10 cellular contexts compared by ENCODE assay signal in the genomic region with DNA sequence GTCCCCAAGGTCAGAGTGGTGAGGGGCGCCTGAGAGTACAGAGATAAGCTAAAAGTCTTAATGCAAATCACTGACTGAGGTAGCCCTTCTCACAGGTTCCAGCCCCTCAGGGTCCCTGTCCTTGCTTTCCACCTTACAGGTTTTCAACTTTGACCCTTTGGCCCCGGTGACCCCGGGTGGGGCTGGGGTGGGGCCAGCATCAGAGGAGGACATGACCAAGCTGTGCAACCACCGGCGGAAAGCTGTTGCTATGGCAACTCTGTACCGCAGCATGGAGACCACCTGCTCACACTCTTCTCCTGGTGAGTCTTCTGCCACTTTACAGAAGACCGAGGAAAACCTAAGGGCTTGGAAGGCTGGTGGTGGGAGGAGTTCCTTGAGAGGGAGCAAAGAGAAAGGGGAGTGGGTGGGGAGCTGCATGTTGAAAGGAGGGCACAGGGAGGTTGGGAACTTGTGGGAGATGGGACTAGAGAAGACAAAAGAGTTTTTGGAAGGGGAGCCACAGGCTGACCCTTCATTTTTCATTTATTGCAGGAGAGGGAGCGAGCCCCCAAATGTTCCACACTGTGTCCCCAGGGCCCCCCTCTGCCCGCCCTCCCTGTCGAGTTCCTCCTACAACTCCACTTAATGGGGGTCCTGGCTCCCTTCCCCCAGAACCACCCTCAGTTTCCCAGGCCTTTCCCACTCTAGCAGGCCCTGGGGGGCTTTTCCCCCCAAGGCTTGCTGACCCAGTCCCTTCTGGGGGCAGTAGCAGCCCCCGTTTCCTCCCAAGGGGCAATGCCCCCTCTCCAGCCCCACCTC. TPM values are rescaled to one million over a fixed set of nuclear protein-coding genes. Genes with fewer than 3 reads are reported as not detected.
DNase-seq lines count a peak whose midpoint lies in the region; ATAC-seq and TF ChIP-seq lines count a peak whose summit lies in the region.
"Had no signal": no experiment of that assay in that cellular context is flagged by ENCODE, and none has a peak within 500 bp of the region (broad histone marks: within the 10 kb centered on the region; RNA-seq: fewer than 3 reads in every experiment).

No MANE protein-coding gene starts in this region.

- H3K4me2 ChIP-seq in trophoblast cell (ENCODE audit: low read length): no peak overlapping the region

- H3K4me1 Mint-ChIP-seq in HFFc6 (ENCODE audit: low read depth): peaks cover 35% of the 10 kb centered on the region
- peaks cover 28 to 42% of the 10 kb centered on the region in 2 donors for H3K4me1 Mint-ChIP-seq in natural killer cell treated with Interleukin-12 subunit alpha and Interleukin-12 subunit beta and Interleukin-15 and Interleukin-18, amount 100 ng/mL, for 72 hours (ENCODE audit: low read depth in 2 of 2)

- H3K36me3 Mint-ChIP-seq in HFFc6 (ENCODE audit: low read depth): peaks cover 17% of the 10 kb centered on the region
- H3K36me3 Mint-ChIP-seq in natural killer cell treated with Interleukin-12 subunit alpha and Interleukin-12 subunit beta and Interleukin-15 and Interleukin-18, amount 100 ng/mL, for 72 hours: peaks cover 11% of the 10 kb centered on the region

- peaks cover 16% of the 10 kb centered on the region for H3K79me2 ChIP-seq in trophoblast cell (ENCODE audit: control insufficient read depth, insufficient read depth, low read length, poor library complexity)

- no peak overlapping the region for H3K18ac ChIP-seq in trophoblast cell (ENCODE audit: low read length)

- no peak overlapping the region for H2BK12ac ChIP-seq in trophoblast cell (ENCODE audit: low read length)

- H3K4ac ChIP-seq in trophoblast cell (ENCODE audit: low read depth, low read length): no peak overlapping the region

- H3K27me3 ChIP-seq in brain microvascular endothelial cell (replicated peaks) (no peaks in the 10 kb centered on the region), trophoblast cell (ENCODE audit: insufficient read depth, low read length) (no peaks in the 10 kb centered on the region)

- no peak overlapping the region for H3K14ac ChIP-seq in trophoblast cell (ENCODE audit: low read length)

- in situ Hi-C loops in brain microvascular endothelial cell (cut with HindIII; ENCODE audit: low pct_ligation_motif_present, low sequenced_read_pairs): no loop called here
- in situ Hi-C loops in GM13977 (cut with MboI; ENCODE audit: low pct_unique_long_range_greater_than_20kb, low sequenced_read_pairs, unreplicated experiment): no loop called here

- H3K9me3 Mint-ChIP-seq in HFFc6: no peaks in the 10 kb centered on the region
- H3K9me3 Mint-ChIP-seq in natural killer cell treated with Interleukin-12 subunit alpha and Interleukin-12 subunit beta and Interleukin-15 and Interleukin-18, amount 100 ng/mL, for 72 hours: no peaks in the 10 kb centered on the region

- CTCF ChIA-PET in AG04449 (lab: Yijun Ruan, JAX): interaction anchor here (0.8 to 2.4 kb wide), 4 partner anchors 16 to 110 kb away, joined by 3 to 7 read pairs (median 4); no protein-coding TSS in a partner anchor

- peak overlapping the region; percentile 96 for H3K4me3 Mint-ChIP-seq in HFFc6
- peak overlapping the region; percentile 87 for H3K4me3 Mint-ChIP-seq in natural killer cell treated with Interleukin-12 subunit alpha and Interleukin-12 subunit beta and Interleukin-15 and Interleukin-18, amount 100 ng/mL, for 72 hours

- peak overlapping the region; percentile 85 for H3K27ac Mint-ChIP-seq in HFFc6
- peak overlapping the region; percentile 71 to 91 for H3K27ac Mint-ChIP-seq in natural killer cell treated with Interleukin-12 subunit alpha and Interleukin-12 subunit beta and Interleukin-15 and Interleukin-18, amount 100 ng/mL, for 72 hours

- TF ChIP-seq CTCF in AG04449 (IDR thresholded peaks at IDR 0.05; ENCODE audit: insufficient read depth, low read length, missing control alignments): no peak
- TF ChIP-seq CTCF in HFFc6 (IDR thresholded peaks at IDR 0.05): no peak
- TF ChIP-seq CTCF in brain microvascular endothelial cell (IDR thresholded peaks at IDR 0.05; ENCODE audit: low read depth, low read length, missing control alignments): no peak
- TF ChIP-seq CTCF in GM13977 (IDR thresholded peaks at IDR 0.05; ENCODE audit: extremely low read depth, insufficient read depth, missing control alignments): no peak

- no peak overlapping the region for H2BK5ac ChIP-seq in trophoblast cell (ENCODE audit: low read depth, low read length, poor library complexity)

- H2BK120ac ChIP-seq in trophoblast cell (ENCODE audit: insufficient read depth, low read length, poor library complexity): no peak overlapping the region

- no peak overlapping the region for H2AK5ac ChIP-seq in trophoblast cell (ENCODE audit: low read length)

- no peak overlapping the region for H3K23ac ChIP-seq in trophoblast cell (ENCODE audit: low read length)

- ATAC-seq in natural killer cell treated with Interleukin-12 subunit alpha and Interleukin-12 subunit beta and Interleukin-15 and Interleukin-18, amount 100 ng/mL, for 72 hours: no peak
- ATAC-seq in GM21529 (IDR thresholded peaks at IDR 0.05; ENCODE audit: unreplicated experiment) (no peak), HG02763 (IDR thresholded peaks at IDR 0.05; ENCODE audit: unreplicated experiment) (no peak)

- DNase-seq in AG04449 (ENCODE audit: low read depth, low spot score) (no peak), HFFc6 (no peak), brain microvascular endothelial cell (no peak), GM13977 (ENCODE audit: low spot score) (no peak), trophoblast cell (no peak)
- DNase-seq in natural killer cell treated with Interleukin-12 subunit alpha and Interleukin-12 subunit beta and Interleukin-15 and Interleukin-18, amount 100 ng/mL, for 72 hours (ENCODE audit: low spot score): no peak
- DNase-seq: foreskin melanocyte, RPMI8226 had no signal

- H3K9ac ChIP-seq in trophoblast cell (ENCODE audit: low read length): no peak overlapping the region

- H3K27ac ChIP-seq in brain microvascular endothelial cell (no peak overlapping the region), trophoblast cell (ENCODE audit: low read depth, low read length) (no peak overlapping the region)

- H3K36me3 ChIP-seq in brain microvascular endothelial cell (replicated peaks) (peaks cover 37% of the 10 kb centered on the region), trophoblast cell (ENCODE audit: control insufficient read depth in 1 of 2, insufficient read depth in 2 of 2, low read length in 2 of 2) (peaks cover 51 to 56% of the 10 kb centered on the region in 2 experiments)

- no peak overlapping the region for H2AFZ ChIP-seq in trophoblast cell (ENCODE audit: insufficient read depth, low read length, poor library complexity)

- H3K9me3 ChIP-seq in trophoblast cell (ENCODE audit: insufficient read depth, low read depth, low read length): no peaks in the 10 kb centered on the region

- no peak overlapping the region for H4K91ac ChIP-seq in trophoblast cell (ENCODE audit: low read depth, low read length)

- no peak overlapping the region for H4K12ac ChIP-seq in trophoblast cell (ENCODE audit: low read depth, low read length)

- no peak overlapping the region for H4K8ac ChIP-seq in trophoblast cell (ENCODE audit: low read depth, low read length)

- peaks cover 22 to 27% of the 10 kb centered on the region in 2 experiments for H3K4me1 ChIP-seq in trophoblast cell (ENCODE audit: control insufficient read depth in 1 of 2, insufficient read depth in 2 of 2, low read length in 2 of 2)

- peaks cover 9% of the 10 kb centered on the region for H3K27me3 Mint-ChIP-seq in HFFc6 (ENCODE audit: insufficient read depth)
- no peaks in the 10 kb centered on the region for H3K27me3 Mint-ChIP-seq in natural killer cell treated with Interleukin-12 subunit alpha and Interleukin-12 subunit beta and Interleukin-15 and Interleukin-18, amount 100 ng/mL, for 72 hours

- peak overlapping the region; percentile 89 for H3K4me3 ChIP-seq in AG04449 (ENCODE audit: low read depth, low read length)
- H3K4me3 ChIP-seq in brain microvascular endothelial cell (ENCODE audit: low read depth, low read length): peak overlapping the region; percentile 9
- H3K4me3 ChIP-seq in trophoblast cell (ENCODE audit: low read depth, low read length): no peak overlapping the region

- no CpG with 5 or more reads among the region's 11 CpGs for WGBS in trophoblast cell (ENCODE audit: extremely low coverage, insufficient coverage, insufficient read length)

- H3K79me1 ChIP-seq in trophoblast cell (ENCODE audit: low read length): peaks cover 27% of the 10 kb centered on the region

- POLR2A ChIA-PET in AG04449 (lab: Yijun Ruan, JAX): interaction anchor here (1.7 to 2.0 kb wide), 2 partner anchors 8 to 10 kb away, joined by 5 to 10 read pairs; no protein-coding TSS in a partner anchor

RNA-seq across cellular contexts. Expression of a gene that starts 2.4 kb away (rescaled TPM):
- total RNA-seq in HFFc6 (2021; fragmentation: NEBNext Ultra II Directional; extraction: Animal tissue kit (Norgen Biotek cat#: 25700)): 10 to 100 TPM; 40.7 to 43.6 (median 42.1) TPM
- 100 to 1,000 TPM in 1 of 2 donors, 10 to 100 TPM in 1; 94.1 to 123 TPM for total RNA-seq in natural killer cell treated with Interleukin-12 subunit alpha and Interleukin-12 subunit beta and Interleukin-15 and Interleukin-18, amount 100 ng/mL, for 72 hours
- 54.4 TPM in 2 replicates for polyA plus RNA-seq in trophoblast cell (2013)

RNA-seq across cellular contexts. Expression of a gene that starts 4.7 kb away (rescaled TPM):
- 10 to 100 TPM in 4 of 6 experiments, 1 to 10 TPM in 2; 9.4 to 10.8 (median 10.2) TPM for total RNA-seq in HFFc6 (2021; fragmentation: NEBNext Ultra II Directional; extraction: Animal tissue kit (Norgen Biotek cat#: 25700))
- total RNA-seq in natural killer cell treated with Interleukin-12 subunit alpha and Interleukin-12 subunit beta and Interleukin-15 and Interleukin-18, amount 100 ng/mL, for 72 hours: 10 to 100 TPM; 22.2 to 39.8 TPM
- 106 and 110 TPM in 2 replicates for polyA plus RNA-seq in trophoblast cell (2013)

RNA-seq across cellular contexts. Expression of a gene that starts 22.0 kb away (rescaled TPM):
- total RNA-seq in HFFc6 (2021; fragmentation: NEBNext Ultra II Directional; extraction: Animal tissue kit (Norgen Biotek cat#: 25700)): 100 to 1,000 TPM; 110 to 123 (median 116) TPM
- total RNA-seq in natural killer cell treated with Interleukin-12 subunit alpha and Interleukin-12 subunit beta and Interleukin-15 and Interleukin-18, amount 100 ng/mL, for 72 hours: 10 to 100 TPM; 94.2 to 98.7 TPM
- 118 and 119 TPM in 2 replicates for polyA plus RNA-seq in trophoblast cell (2013)

RNA-seq across cellular contexts. Expression of a gene that starts 24.8 kb away (rescaled TPM):
- 1 to 10 TPM; 1.0 to 1.8 (median 1.2) TPM for total RNA-seq in HFFc6 (2021; fragmentation: NEBNext Ultra II Directional; extraction: Animal tissue kit (Norgen Biotek cat#: 25700))
- total RNA-seq in natural killer cell treated with Interleukin-12 subunit alpha and Interleukin-12 subunit beta and Interleukin-15 and Interleukin-18, amount 100 ng/mL, for 72 hours: 1 to 10 TPM in 1 of 2 donors, under 1 TPM in 1; 0.29 to 2.0 TPM
- 0.21 TPM in 2 replicates for polyA plus RNA-seq in trophoblast cell (2013)

RNA-seq across cellular contexts. Expression of a gene that starts 37.1 kb away (rescaled TPM):
- 100 to 1,000 TPM; 179 to 207 (median 193) TPM for total RNA-seq in HFFc6 (2021; fragmentation: NEBNext Ultra II Directional; extraction: Animal tissue kit (Norgen Biotek cat#: 25700))
- 100 to 1,000 TPM; 336 to 446 TPM for total RNA-seq in natural killer cell treated with Interleukin-12 subunit alpha and Interleukin-12 subunit beta and Interleukin-15 and Interleukin-18, amount 100 ng/mL, for 72 hours
- 418 and 476 TPM in 2 replicates for polyA plus RNA-seq in trophoblast cell (2013)
